Comparison of ENCODE assay signal across 16 cellular contexts in genomic region chr17:33967608-33968349, GRCh38.
DNase-seq lines count a peak whose midpoint lies in the region; ATAC-seq and TF ChIP-seq lines count a peak whose summit lies in the region.
"Had no signal": no experiment of that assay in that cellular context is flagged by ENCODE, and none has a peak within 500 bp of the region (broad histone marks: within the 10 kb centered on the region; RNA-seq: fewer than 3 reads in every experiment).

No MANE protein-coding gene starts in this region.

- no peaks in the 10 kb centered on the region for H3K27me3 Mint-ChIP-seq in CD4-positive, alpha-beta memory T cell
- peaks cover 4% of the 10 kb centered on the region for H3K27me3 Mint-ChIP-seq in activated T-helper 2 cell treated with anti-CD3 and anti-CD28 coated beads, Interferon-gamma antibody, Interleukin-2, Interleukin-4, amounts not matched to agents 10 μg/mL and 5 μg/mL and 100 μg/mL, durations not matched to agents 14 hours and 24 hours and 36 hours (ENCODE audit: low read depth)
- H3K27me3 Mint-ChIP-seq in immature natural killer cell (ENCODE audit: low read depth in 3 of 3) (peaks cover 0 to 8% (median 0%) of the 10 kb centered on the region in 3 donors), endothelial cell (ENCODE audit: unreplicated experiment) (peaks cover 3% of the 10 kb centered on the region)

- peaks cover 34% of the 10 kb centered on the region for H3K4me1 ChIP-seq in CD4-positive, alpha-beta memory T cell (ENCODE audit: insufficient read depth, low read length)
- H3K4me1 ChIP-seq in KMS-11 (ENCODE audit: low read depth, poor library complexity, severe bottlenecking), result peaks cover 50% of the 10 kb centered on the region
- no peaks in the 10 kb centered on the region for H3K4me1 ChIP-seq in colonic mucosa
- H3K4me1 ChIP-seq: lower lobe of right lung had no signal

- peaks cover 23 to 37% (median 25%) of the 10 kb centered on the region in 4 donors for H3K4me1 Mint-ChIP-seq in CD4-positive, alpha-beta memory T cell
- H3K4me1 Mint-ChIP-seq in activated T-helper 2 cell treated with anti-CD3 and anti-CD28 coated beads, Interferon-gamma antibody, Interleukin-2, Interleukin-4, amounts not matched to agents 10 μg/mL and 5 μg/mL and 100 μg/mL, durations not matched to agents 14 hours and 24 hours and 36 hours (ENCODE audit: low read depth), result peaks cover 37% of the 10 kb centered on the region
- H3K4me1 Mint-ChIP-seq in immature natural killer cell (peaks cover 31 to 33% of the 10 kb centered on the region in 2 donors), endothelial cell (ENCODE audit: unreplicated experiment) (peaks cover 12% of the 10 kb centered on the region)

- POLR2A ChIA-PET in CD4-positive, alpha-beta memory T cell (lab: Charles Lee; ENCODE audit: partially characterized antibody), result no interaction called here

- no peaks in the 10 kb centered on the region for H3K79me2 ChIP-seq in KMS-11 (ENCODE audit: insufficient read depth, low read depth)

- H4K20me1 ChIP-seq in KMS-11 (ENCODE audit: insufficient read depth), result no peaks in the 10 kb centered on the region

- H3K9me3 Mint-ChIP-seq in CD4-positive, alpha-beta memory T cell, result peaks cover 0 to 2% (median 0%) of the 10 kb centered on the region in 8 donors
- H3K9me3 Mint-ChIP-seq in activated T-helper 2 cell treated with anti-CD3 and anti-CD28 coated beads, Interferon-gamma antibody, Interleukin-2, Interleukin-4, amounts not matched to agents 10 μg/mL and 5 μg/mL and 100 μg/mL, durations not matched to agents 14 hours and 24 hours and 36 hours, result no peaks in the 10 kb centered on the region
- H3K9me3 Mint-ChIP-seq in immature natural killer cell, result no peaks in the 10 kb centered on the region
- H3K9me3 Mint-ChIP-seq in endothelial cell (ENCODE audit: unreplicated experiment), result no peaks in the 10 kb centered on the region
- H3K9me3 Mint-ChIP-seq: stimulated activated naive CD8-positive, alpha-beta T cell treated with anti-CD3 and anti-CD28 coated beads, Interleukin-15, Interleukin-2, amounts not matched to agents 100 ng/mL and 50 ng/mL, for 24 hours had no signal

- H3K4me3 Mint-ChIP-seq in CD4-positive, alpha-beta memory T cell, result peak overlapping the region in 5 of 8 donors; percentile 15 to 49 (median 45)
- no peak overlapping the region for H3K4me3 Mint-ChIP-seq in activated T-helper 2 cell treated with anti-CD3 and anti-CD28 coated beads, Interferon-gamma antibody, Interleukin-2, Interleukin-4, amounts not matched to agents 10 μg/mL and 5 μg/mL and 100 μg/mL, durations not matched to agents 14 hours and 24 hours and 36 hours (ENCODE audit: low read depth)
- H3K4me3 Mint-ChIP-seq in immature natural killer cell (peak overlapping the region; percentile 39 to 70 (median 57)), endothelial cell (ENCODE audit: unreplicated experiment) (no peak overlapping the region)
- H3K4me3 Mint-ChIP-seq: stimulated activated naive CD8-positive, alpha-beta T cell treated with anti-CD3 and anti-CD28 coated beads, Interleukin-15, Interleukin-2, amounts not matched to agents 100 ng/mL and 50 ng/mL, for 24 hours had no signal

- ATAC-seq in GM21723 (IDR thresholded peaks at IDR 0.05; ENCODE audit: unreplicated experiment), result no peak
- ATAC-seq: lower lobe of right lung had no signal

- no peak for DNase-seq in CD4-positive, alpha-beta memory T cell
- DNase-seq in activated T-helper 2 cell treated with anti-CD3 and anti-CD28 coated beads, Interferon-gamma antibody, Interleukin-2, Interleukin-4, amounts not matched to agents 10 μg/mL and 5 μg/mL and 100 μg/mL, durations not matched to agents 14 hours and 24 hours and 36 hours (ENCODE audit: low spot score), result no peak
- peak in 1 of 3 donors; percentile 6 for DNase-seq in immature natural killer cell
- DNase-seq in glomerular visceral epithelial cell (ENCODE audit: extremely low spot score), result no peak
- no peak for DNase-seq in endothelial cell (ENCODE audit: low spot score)
- DNase-seq in colonic mucosa, result no peak
- DNase-seq: lower lobe of right lung, MG63, naive B cell, NCI-H187 treated with DMSO at 0.1 percent for 48 hours, NCI-H524 treated with DMSO at 0.1 percent for 48 hours had no signal

- CTCF ChIA-PET in CD4-positive, alpha-beta memory T cell (lab: Charles Lee; ENCODE audit: partially characterized antibody), result no interaction called here

- H3K4me3 ChIP-seq in CD4-positive, alpha-beta memory T cell (ENCODE audit: low read length in 2 of 2), result no peak overlapping the region
- no peak overlapping the region for H3K4me3 ChIP-seq in KMS-11 (IDR thresholded peaks at IDR 0.05; ENCODE audit: insufficient read depth, low read depth, low read length)
- no peak overlapping the region for H3K4me3 ChIP-seq in colonic mucosa
- H3K4me3 ChIP-seq: lower lobe of right lung, MG63, vagina had no signal

- H3K36me3 ChIP-seq in CD4-positive, alpha-beta memory T cell (ENCODE audit: insufficient read depth, low read length), result no peaks in the 10 kb centered on the region
- H3K36me3 ChIP-seq in KMS-11 (ENCODE audit: insufficient read depth) (no peaks in the 10 kb centered on the region), colonic mucosa (no peaks in the 10 kb centered on the region)
- H3K36me3 ChIP-seq: lower lobe of right lung, MG63, vagina had no signal

- H3K9ac ChIP-seq in KMS-11 (peak overlapping the region; percentile 53; the same call in 1 of the 2 replicates), colonic mucosa (ENCODE audit: low read depth in 2 of 2, low read length in 2 of 2) (no peak overlapping the region)

- no peaks in the 10 kb centered on the region for H3K9me3 ChIP-seq in CD4-positive, alpha-beta memory T cell (ENCODE audit: control insufficient read depth in 1 of 2, low read length in 2 of 2)
- H3K9me3 ChIP-seq in colonic mucosa, result no peaks in the 10 kb centered on the region
- H3K9me3 ChIP-seq: lower lobe of right lung, MG63, vagina had no signal

- H2AFZ ChIP-seq in KMS-11 (ENCODE audit: low read depth), result peak overlapping the region; percentile 87

- intact Hi-C loops in CD4-positive, alpha-beta memory T cell (cut with micrococcal nuclease), result no loop called here
- intact Hi-C loops in activated T-helper 2 cell treated with anti-CD3 and anti-CD28 coated beads, Interferon-gamma antibody, Interleukin-2, Interleukin-4, amounts not matched to agents 10 μg/mL and 5 μg/mL and 100 μg/mL, durations not matched to agents 14 hours and 24 hours and 36 hours (cut with micrococcal nuclease), result loop anchor here (10.0 kb wide), 1 partner anchor 417 kb away; no protein-coding TSS in a partner anchor
- intact Hi-C loops in colonic mucosa (cut with DNase I), result no loop called here

- H3K36me3 Mint-ChIP-seq in CD4-positive, alpha-beta memory T cell, result no peaks in the 10 kb centered on the region
- H3K36me3 Mint-ChIP-seq in activated T-helper 2 cell treated with anti-CD3 and anti-CD28 coated beads, Interferon-gamma antibody, Interleukin-2, Interleukin-4, amounts not matched to agents 10 μg/mL and 5 μg/mL and 100 μg/mL, durations not matched to agents 14 hours and 24 hours and 36 hours (ENCODE audit: low read depth), result no peaks in the 10 kb centered on the region
- no peaks in the 10 kb centered on the region for H3K36me3 Mint-ChIP-seq in immature natural killer cell
- H3K36me3 Mint-ChIP-seq in endothelial cell (ENCODE audit: low read depth, unreplicated experiment), result no peaks in the 10 kb centered on the region
- H3K36me3 Mint-ChIP-seq: naive B cell had no signal

- TF ChIP-seq CTCF in KMS-11 (conservative IDR thresholded peaks at IDR 0.05; ENCODE audit: low read depth, low read length) (no peak), endothelial cell (IDR thresholded peaks at IDR 0.05; ENCODE audit: unreplicated experiment) (no peak), colonic mucosa (IDR thresholded peaks at IDR 0.05) (no peak)

- no peaks in the 10 kb centered on the region for H3K27me3 ChIP-seq in CD4-positive, alpha-beta memory T cell (ENCODE audit: insufficient read depth, low read length)
- H3K27me3 ChIP-seq in KMS-11 (ENCODE audit: insufficient read depth, low read depth), result no peaks in the 10 kb centered on the region
- H3K27me3 ChIP-seq in colonic mucosa, result no peaks in the 10 kb centered on the region
- H3K27me3 ChIP-seq: MG63, vagina had no signal

- H3K27ac Mint-ChIP-seq in CD4-positive, alpha-beta memory T cell, result peak overlapping the region in 4 of 7 donors; percentile 37 to 80 (median 64)
- H3K27ac Mint-ChIP-seq in activated T-helper 2 cell treated with anti-CD3 and anti-CD28 coated beads, Interferon-gamma antibody, Interleukin-2, Interleukin-4, amounts not matched to agents 10 μg/mL and 5 μg/mL and 100 μg/mL, durations not matched to agents 14 hours and 24 hours and 36 hours, result peak overlapping the region; percentile 70
- no peak overlapping the region for H3K27ac Mint-ChIP-seq in immature natural killer cell
- H3K27ac Mint-ChIP-seq in endothelial cell (ENCODE audit: unreplicated experiment), result no peak overlapping the region
- H3K27ac Mint-ChIP-seq: progenitor cell of endocrine pancreas had no signal

- H3K4me2 ChIP-seq in KMS-11, result peak overlapping the region; percentile 75

- H3K27ac ChIP-seq in CD4-positive, alpha-beta memory T cell (ENCODE audit: low read depth, low read length), result no peak overlapping the region
- H3K27ac ChIP-seq in KMS-11, result peak overlapping the region; percentile 77
- no peak overlapping the region for H3K27ac ChIP-seq in colonic mucosa
- H3K27ac ChIP-seq: lower lobe of right lung, vagina had no signal

Comparison
In these comparisons a context has a peak if more than half of its experiments do, and no peak if none do; other contexts are left out.
1. H3K27ac Mint-ChIP-seq: peak in CD4-positive, alpha-beta memory T cell (4 of 7) and activated T-helper 2 cell treated with anti-CD3 and anti-CD28 coated beads, Interferon-gamma antibody, Interleukin-2, Interleukin-4, amounts not matched to agents 10 μg/mL and 5 μg/mL and 100 μg/mL, durations not matched to agents 14 hours and 24 hours and 36 hours (single experiment); none in immature natural killer cell (0 of 6) and endothelial cell (single experiment).
2. H3K4me3 Mint-ChIP-seq: peak in CD4-positive, alpha-beta memory T cell (5 of 8) and immature natural killer cell (5 of 5); none in activated T-helper 2 cell treated with anti-CD3 and anti-CD28 coated beads, Interferon-gamma antibody, Interleukin-2, Interleukin-4, amounts not matched to agents 10 μg/mL and 5 μg/mL and 100 μg/mL, durations not matched to agents 14 hours and 24 hours and 36 hours (single experiment) and endothelial cell (single experiment).